8 cellular contexts compared by ENCODE assay signal in genomic region chr10:104231784-104232612, GRCh38. TPM values are rescaled to one million over a fixed set of nuclear protein-coding genes. Genes with fewer than 3 reads are reported as not detected.
A peak's percentile ranks its signal among the peaks of the same experiment; 100 is the strongest.
DNase-seq lines count a peak whose midpoint lies in the region; ATAC-seq and TF ChIP-seq lines count a peak whose summit lies in the region.

Gene CFAP43 (minus strand): TSS chr10:104232364. CDS start chr10:104232246, 118 bp downstream.

- peaks cover 23% of the 10 kb centered on the region for H3K9me3 Mint-ChIP-seq in mesothelial cell of epicardium

- peaks cover 1% of the 10 kb centered on the region for H3K27me3 Mint-ChIP-seq in mesothelial cell of epicardium (ENCODE audit: low read depth)

- H3K27ac Mint-ChIP-seq in mesothelial cell of epicardium, result peak within 1 kb of the TSS; percentile 55

- peak within 1 kb of the TSS; percentile 52 for H3K27ac ChIP-seq in HUES48 (ENCODE audit: low read depth, low read length)
- H3K27ac ChIP-seq in OCI-LY7 (ENCODE audit: low read depth, low read length, poor library complexity, severe bottlenecking), result no peak within 1 kb of the TSS

- POLR2A ChIA-PET in OCI-LY7 (lab: Charles Lee), result interaction anchor here (0.6 to 1.0 kb wide), 2 partner anchors 67 to 105 kb away, joined by 3 read pairs; no protein-coding TSS in a partner anchor

- peak; percentile 100 for ATAC-seq in GM21447 (IDR thresholded peaks at IDR 0.05; ENCODE audit: unreplicated experiment)

- peaks cover 9% of the 10 kb centered on the region for H3K4me1 Mint-ChIP-seq in mesothelial cell of epicardium

- DNase-seq in COLO829 (ENCODE audit: low spot score), result peak; percentile 77
- peak; percentile 61 for DNase-seq in OCI-LY7 (ENCODE audit: low spot score)
- DNase-seq in activated T-cell treated with anti-CD3 and anti-CD28 coated beads for 4 hours, result peak; percentile 99
- DNase-seq in epidermal melanocyte (ENCODE audit: insufficient read length, low spot score), result peak; percentile 99
- DNase-seq in mesothelial cell of epicardium (ENCODE audit: low spot score in 2 of 2, unreplicated experiment in 2 of 2), result peak; percentile 90 to 98
- peak; percentile 98 for DNase-seq in stimulated activated CD8-positive, alpha-beta memory T cell treated with anti-CD3 and anti-CD28 coated beads, Interleukin-15, amount 100 ng/mL, for 24 hours (ENCODE audit: low read depth)

- peak within 1 kb of the TSS; percentile 80 for H3K4me3 Mint-ChIP-seq in mesothelial cell of epicardium

- H3K9me3 ChIP-seq in HUES48 (ENCODE audit: control insufficient read depth, insufficient read depth, low read length) (peaks cover 5% of the 10 kb centered on the region), OCI-LY7 (ENCODE audit: low read length) (peaks cover 17% of the 10 kb centered on the region)

- H3K36me3 ChIP-seq in HUES48 (ENCODE audit: control insufficient read depth, insufficient read depth, low read length) (no peaks in the 10 kb centered on the region), OCI-LY7 (ENCODE audit: insufficient read depth, low read length) (no peaks in the 10 kb centered on the region)

- H3K9ac ChIP-seq in HUES48 (ENCODE audit: low read depth, low read length), result peak within 1 kb of the TSS; percentile 38

- peak within 1 kb of the TSS; percentile 27; the same call in 1 of the 2 replicates for H3K4me2 ChIP-seq in OCI-LY7 (ENCODE audit: low read length)

- CTCF ChIA-PET in OCI-LY7 (lab: Charles Lee; ENCODE audit: unreplicated experiment), result no interaction called here

- peak within 1 kb of the TSS; percentile 76 for H3K4me3 ChIP-seq in HUES48 (ENCODE audit: low read depth, low read length)
- peak within 1 kb of the TSS; percentile 63 for H3K4me3 ChIP-seq in OCI-LY7 (ENCODE audit: low read depth, low read length, poor library complexity, severe bottlenecking)

- intact Hi-C loops in OCI-LY7 (cut with micrococcal nuclease; ENCODE audit: unreplicated experiment), result no loop called here

- H3K27me3 ChIP-seq in HUES48 (ENCODE audit: control insufficient read depth, insufficient read depth, low read length), result no peaks in the 10 kb centered on the region

- TF ChIP-seq CTCF in OCI-LY7 (conservative IDR thresholded peaks at IDR 0.05; ENCODE audit: low read length) (no peak), mesothelial cell of epicardium (IDR thresholded peaks at IDR 0.05; ENCODE audit: unreplicated experiment) (no peak)

- peak within 1 kb of the TSS; percentile 54; the same call in 1 of the 2 replicates for H2AFZ ChIP-seq in OCI-LY7 (ENCODE audit: low read length)

- H3K36me3 Mint-ChIP-seq in mesothelial cell of epicardium, result no peaks in the 10 kb centered on the region

- H3K4me1 ChIP-seq in HUES48 (ENCODE audit: control insufficient read depth, insufficient read depth, low read length) (0 out of 2 replicates have a peak, but pooled peaks cover 2% of the 10 kb centered on the region), OCI-LY7 (ENCODE audit: insufficient read depth, low read length, poor library complexity, severe bottlenecking) (no peaks in the 10 kb centered on the region)

- no peaks in the 10 kb centered on the region for H3K9me2 ChIP-seq in OCI-LY7 (ENCODE audit: insufficient read depth, low read length)

- BruUV-seq in OCI-LY7 (replicated peaks; lab: Mats Ljungman, UMichigan), result no TSS peak

- no peaks in the 10 kb centered on the region for H3K79me2 ChIP-seq in OCI-LY7 (ENCODE audit: insufficient read depth, low read depth, low read length)

- no peaks in the 10 kb centered on the region for H4K20me1 ChIP-seq in OCI-LY7 (ENCODE audit: insufficient read depth, low read length)

RNA-seq across cellular contexts. Expression of gene CFAP43, which starts in this region (rescaled TPM):
- not detected in 2 replicates for total RNA-seq in OCI-LY7 (2014; rRNA removed; shearing (Covaris generic))
- total RNA-seq in OCI-LY7 (2022) (not detected in 2 replicates), mesothelial cell of epicardium (1.0 to 2.1 TPM (median 1.9 TPM) in 3 replicates)

Comparison
In these comparisons a context has a peak if more than half of its experiments do, and no peak if none do; other contexts are left out.
1. Peak in DNase-seq, H3K4me3 ChIP-seq and H3K4me2 ChIP-seq in OCI-LY7; RNA of the gene not detected or under 1 TPM.